Comparison of ENCODE assay signal across 9 cellular contexts in the genomic region with DNA sequence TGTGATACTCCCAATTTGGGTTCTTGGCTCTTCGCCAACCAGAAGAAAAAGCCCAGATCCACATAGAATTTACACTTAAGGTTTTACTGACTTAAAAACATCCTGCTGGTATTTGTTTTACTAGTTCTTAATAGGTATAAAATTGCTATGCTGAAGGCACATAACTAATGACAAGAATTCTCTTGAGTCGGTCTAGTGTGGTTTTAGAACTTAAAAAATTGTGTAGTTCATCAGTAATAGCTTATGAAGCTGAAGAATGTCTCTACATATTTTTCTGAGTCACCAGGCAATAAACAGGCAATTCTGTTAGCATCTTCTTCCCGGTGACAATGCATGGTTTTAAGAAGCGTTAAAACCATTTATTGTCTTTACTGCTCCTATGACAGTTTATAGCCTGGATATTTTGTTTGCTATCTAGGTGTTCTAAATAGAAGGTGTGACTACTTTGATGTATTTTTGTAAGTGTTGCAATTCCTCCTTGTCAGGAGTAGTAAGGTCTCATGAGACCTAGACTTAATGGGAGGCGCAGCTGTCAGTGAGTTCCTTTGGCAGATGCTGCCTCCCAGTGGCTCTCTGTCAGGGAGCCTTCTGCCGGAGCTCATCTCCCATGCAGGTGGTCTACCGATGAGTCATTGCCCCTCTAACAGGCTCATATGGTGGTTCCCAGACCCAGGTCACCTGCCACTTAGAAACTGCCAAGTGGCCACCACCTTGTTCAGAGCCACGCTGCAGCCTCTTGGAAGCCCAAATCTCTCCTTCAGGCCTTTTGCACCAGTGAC.
DNase-seq lines count a peak whose midpoint lies in the region; ATAC-seq lines count a peak whose summit lies in the region.
"Had no signal": no experiment of that assay in that cellular context is flagged by ENCODE, and none has a peak within 500 bp of the region (broad histone marks: within the 10 kb centered on the region; RNA-seq: fewer than 3 reads in every experiment).

No MANE protein-coding gene starts in this region.

- peak; percentile 36 for DNase-seq in Daoy (ENCODE audit: low read depth)
- peak; percentile 51 for DNase-seq in Karpas-422
- peak; percentile 31 for DNase-seq in astrocyte of the hippocampus (ENCODE audit: low read depth, low spot score)
- peak; percentile 21 for DNase-seq in medulla oblongata (ENCODE audit: extremely low spot score)
- DNase-seq in activated CD8-positive, alpha-beta memory T cell treated with anti-CD3 and anti-CD28 coated beads, Interleukin-2, amount 50 U/mL, for 4 hours = no peak
- no peak for DNase-seq in stimulated activated effector memory CD8-positive, alpha-beta T cell treated with anti-CD3 and anti-CD28 coated beads, Interleukin-12 subunit alpha, Interleukin-12 subunit beta, amount 100 ng/mL, for 72 hours (ENCODE audit: low spot score in 2 of 2)
- no peak for DNase-seq in activated effector memory CD4-positive, alpha-beta T cell treated with Interleukin-2 at 50 U/mL for 16 hours

- no peak overlapping the region for H3K27ac Mint-ChIP-seq in stimulated activated effector memory CD8-positive, alpha-beta T cell treated with anti-CD3 and anti-CD28 coated beads, Interleukin-12 subunit alpha, Interleukin-12 subunit beta, amount 100 ng/mL, for 72 hours

- H3K4me1 ChIP-seq in Karpas-422 (ENCODE audit: low read length) = peaks cover 3% of the 10 kb centered on the region; the same call in 1 of the 2 replicates

- no peak overlapping the region for H3K4me3 ChIP-seq in Karpas-422 (ENCODE audit: low read length)
- H3K4me3 ChIP-seq: coronary artery had no signal

- H3K9me3 ChIP-seq in Karpas-422 (ENCODE audit: low read length) = no peaks in the 10 kb centered on the region

- no peak overlapping the region for H3K4me3 Mint-ChIP-seq in stimulated activated effector memory CD8-positive, alpha-beta T cell treated with anti-CD3 and anti-CD28 coated beads, Interleukin-12 subunit alpha, Interleukin-12 subunit beta, amount 100 ng/mL, for 72 hours

- H3K9ac ChIP-seq in Karpas-422 (ENCODE audit: low read length) = no peak overlapping the region

- no peaks in the 10 kb centered on the region for H4K20me1 ChIP-seq in Karpas-422 (ENCODE audit: insufficient read depth, low read depth, low read length)

- no peaks in the 10 kb centered on the region for H3K79me2 ChIP-seq in Karpas-422 (ENCODE audit: low read length)

- H3K36me3 ChIP-seq in Karpas-422 (ENCODE audit: insufficient read depth, low read length) = no peaks in the 10 kb centered on the region

- H3K27me3 ChIP-seq in Karpas-422 (ENCODE audit: low read length) = no peaks in the 10 kb centered on the region

- no peaks in the 10 kb centered on the region for H3K4me1 Mint-ChIP-seq in stimulated activated effector memory CD8-positive, alpha-beta T cell treated with anti-CD3 and anti-CD28 coated beads, Interleukin-12 subunit alpha, Interleukin-12 subunit beta, amount 100 ng/mL, for 72 hours

- no peak overlapping the region for H2AFZ ChIP-seq in Karpas-422 (ENCODE audit: low read length)

- H3K27ac ChIP-seq in Karpas-422 (ENCODE audit: low read length) = no peak overlapping the region
- H3K27ac ChIP-seq: coronary artery had no signal

- H3K9me2 ChIP-seq in Karpas-422 (replicated peaks; ENCODE audit: insufficient read depth, low read length) = no peaks in the 10 kb centered on the region

- no peak for ATAC-seq in stimulated activated effector memory CD8-positive, alpha-beta T cell treated with anti-CD3 and anti-CD28 coated beads, Interleukin-12 subunit alpha, Interleukin-12 subunit beta, amount 100 ng/mL, for 72 hours
- no peak for ATAC-seq in HG02938 (IDR thresholded peaks at IDR 0.05; ENCODE audit: unreplicated experiment)

- H3K9me3 Mint-ChIP-seq in stimulated activated effector memory CD8-positive, alpha-beta T cell treated with anti-CD3 and anti-CD28 coated beads, Interleukin-12 subunit alpha, Interleukin-12 subunit beta, amount 100 ng/mL, for 72 hours = no peaks in the 10 kb centered on the region

- H3K36me3 Mint-ChIP-seq in stimulated activated effector memory CD8-positive, alpha-beta T cell treated with anti-CD3 and anti-CD28 coated beads, Interleukin-12 subunit alpha, Interleukin-12 subunit beta, amount 100 ng/mL, for 72 hours = no peaks in the 10 kb centered on the region

- H3K4me2 ChIP-seq in Karpas-422 (ENCODE audit: low read depth, low read length, poor library complexity, severe bottlenecking) = no peak overlapping the region

Comparison
In these comparisons a context has a peak if more than half of its experiments do, and no peak if none do; other contexts are left out.
1. DNase-seq: peak in Daoy (single experiment), Karpas-422 (single experiment), astrocyte of the hippocampus (single experiment) and medulla oblongata (single experiment); none in activated CD8-positive, alpha-beta memory T cell treated with anti-CD3 and anti-CD28 coated beads, Interleukin-2, amount 50 U/mL, for 4 hours (single experiment), stimulated activated effector memory CD8-positive, alpha-beta T cell treated with anti-CD3 and anti-CD28 coated beads, Interleukin-12 subunit alpha, Interleukin-12 subunit beta, amount 100 ng/mL, for 72 hours (0 of 2) and activated effector memory CD4-positive, alpha-beta T cell treated with Interleukin-2 at 50 U/mL for 16 hours (single experiment).